In the genomic region with DNA sequence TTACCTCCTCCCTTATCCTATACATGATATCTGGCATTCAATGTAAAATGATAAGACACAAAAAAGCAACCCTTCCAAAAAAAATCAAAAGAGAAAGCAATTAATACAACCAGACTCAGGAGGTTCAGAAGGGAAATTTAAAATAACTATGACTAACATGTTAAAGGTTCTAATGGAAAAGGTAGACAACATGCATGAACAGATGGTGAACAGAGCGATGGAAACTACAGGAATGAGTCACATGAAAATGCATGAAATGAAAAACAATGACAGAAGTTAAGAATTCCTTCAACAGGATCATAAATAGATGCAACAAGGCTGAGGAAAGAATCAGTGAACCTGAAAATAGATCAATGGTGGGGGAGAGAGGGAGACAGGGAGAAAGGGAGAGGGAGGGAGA, we compare ENCODE assay signal across 32 cellular contexts. TPM values are rescaled to one million over a fixed set of nuclear protein-coding genes. Genes with fewer than 3 reads are reported as not detected.
DNase-seq lines count a peak whose midpoint lies in the region; ATAC-seq, FAIRE-seq and TF ChIP-seq lines count a peak whose summit lies in the region.
"Had no signal": no experiment of that assay in that cellular context is flagged by ENCODE, and none has a peak within 500 bp of the region (broad histone marks: within the 10 kb centered on the region; RNA-seq: fewer than 3 reads in every experiment).

No MANE protein-coding gene starts in this region.

- WGBS in H1 (ENCODE audit: extremely low coverage in 1 of 2, insufficient coverage in 1 of 2, insufficient read length in 1 of 2, insufficient replicate concordance in 2 of 2, low coverage in 1 of 2, low lambda C conversion rate in 2 of 2, missing lambda C conversion rate in 1 of 2), 2 experiments: 92% methylated on average over 1 of the region's 1 CpG; no CpG with 5 or more reads in 1 of the 2 experiments

- no peak overlapping the region for H2BK5ac ChIP-seq in H1 (ENCODE audit: low read depth, low read length)

- peak; percentile 59 for ATAC-seq in stimulated activated naive CD8-positive, alpha-beta T cell treated with anti-CD3 and anti-CD28 coated beads, Interleukin-15, Interleukin-2, amounts not matched to agents 100 U/mL and 50 U/mL, for 24 hours
- ATAC-seq in HG03039 (IDR thresholded peaks at IDR 0.05; ENCODE audit: unreplicated experiment): no peak
- ATAC-seq: CD8-positive, alpha-beta T cell; left colon; natural killer cell treated with Interleukin-12 subunit alpha and Interleukin-12 subunit beta and Interleukin-15 and Interleukin-18, amount 100 ng/mL, for 72 hours had no signal

- no peak overlapping the region for H3K23ac ChIP-seq in H1 (ENCODE audit: insufficient read length)

- DNase-seq in activated T-cell treated with anti-CD3 and anti-CD28 coated beads, Interleukin-2, amount 50 U/mL, for 24 hours: no peak
- DNase-seq in activated T-cell treated with anti-CD3 and anti-CD28 coated beads, Interleukin-2, amount 50 U/mL, for 48 hours: no peak
- DNase-seq in LHCN-M2 (ENCODE audit: low read depth) (peak; percentile 43), H1 (ENCODE audit: low read depth in 1 of 2, low spot score in 2 of 2) (no peak), GM19239 (ENCODE audit: insufficient read length, low spot score) (no peak)
- DNase-seq in stimulated activated naive CD8-positive, alpha-beta T cell treated with anti-CD3 and anti-CD28 coated beads, Interleukin-15, Interleukin-2, amounts not matched to agents 100 U/mL and 50 U/mL, for 24 hours: no peak
- DNase-seq: activated T-cell treated with anti-CD3 and anti-CD28 coated beads, Interleukin-2, amount 50 U/mL, for 1 hour; CD8-positive, alpha-beta T cell; effector CD4-positive, alpha-beta T cell; hypothalamus; left colon; NCI-H1417 treated with DMSO at 0.1 percent for 48 hours; NCI-H2081; NCI-H226; NCI-H526 treated with DMSO at 0.1 percent for 48 hours; ovary; PC-9; stimulated activated naive CD4-positive, alpha-beta T cell treated with Interleukin-2 at 50 U/mL for 16 hours; T-helper 1 cell had no signal

- FAIRE-seq in H1 (lab: Jason Lieb, UNC) (no peak), GM19239 (lab: Jason Lieb, UNC) (no peak)
- FAIRE-seq: astrocyte, colon, GM12892, TTC549 had no signal

- no peak overlapping the region for H4K5ac ChIP-seq in H1 (ENCODE audit: insufficient read length, low read depth, low read length)

- H3K36me3 ChIP-seq in H1 (ENCODE audit: control insufficient read depth in 2 of 4, insufficient read depth in 4 of 4, low read length in 3 of 4): peaks cover 0 to 18% (median 5%) of the 10 kb centered on the region in 4 experiments; a peak in 4 of 8 replicates
- H3K36me3 ChIP-seq: ovary had no signal

- TF ChIP-seq RAD21 in H1 (IDR thresholded peaks at IDR 0.05 in 1 of 2, conservative IDR thresholded peaks at IDR 0.05 in 1 of 2; ENCODE audit: low read depth in 2 of 2, low read length in 2 of 2): no peak

- H4K8ac ChIP-seq in H1 (ENCODE audit: extremely low read depth, insufficient read depth, low read length): no peak overlapping the region

- H3K4me3 Mint-ChIP-seq in activated T-cell treated with anti-CD3 and anti-CD28 coated beads, Interleukin-2, amount 50 U/mL, for 24 hours: no peak overlapping the region
- H3K4me3 Mint-ChIP-seq: B cell; CD8-positive, alpha-beta T cell; natural killer cell treated with Interleukin-12 subunit alpha and Interleukin-12 subunit beta and Interleukin-15 and Interleukin-18, amount 100 ng/mL, for 72 hours had no signal

- peaks cover 9% of the 10 kb centered on the region for H3K4me1 Mint-ChIP-seq in activated T-cell treated with anti-CD3 and anti-CD28 coated beads, Interleukin-2, amount 50 U/mL, for 24 hours (ENCODE audit: low read depth)
- H3K4me1 Mint-ChIP-seq: B cell had no signal

- no peaks in the 10 kb centered on the region for H3K9me3 ChIP-seq in H1 (ENCODE audit: insufficient read depth in 2 of 2, low read depth in 1 of 2, low read length in 1 of 2)
- H3K9me3 ChIP-seq: HAP-1, thoracic aorta had no signal

- H3K27ac ChIP-seq in H1 (ENCODE audit: low read depth, low read length): no peak overlapping the region
- H3K27ac ChIP-seq: cardiac muscle cell, HL-60, ovary, PC-9, SK-N-MC, skin epidermis, thoracic aorta had no signal

- no peak for TF ChIP-seq EP300 in H1 (IDR thresholded peaks at IDR 0.05; ENCODE audit: borderline replicate concordance in 1 of 2, low read depth in 2 of 2, low read length in 2 of 2)

- no peak for TF ChIP-seq CTCF in H1 (IDR thresholded peaks at IDR 0.05; ENCODE audit: control extremely low read depth in 1 of 3, insufficient read depth in 1 of 3, low read depth in 1 of 3, low read length in 3 of 3)

- H3K27me3 Mint-ChIP-seq in activated T-cell treated with anti-CD3 and anti-CD28 coated beads, Interleukin-2, amount 50 U/mL, for 24 hours: no peaks in the 10 kb centered on the region
- H3K27me3 Mint-ChIP-seq: B cell; natural killer cell treated with Interleukin-12 subunit alpha and Interleukin-12 subunit beta and Interleukin-15 and Interleukin-18, amount 100 ng/mL, for 72 hours had no signal

- H3K14ac ChIP-seq in H1 (ENCODE audit: insufficient read length): no peak overlapping the region

- H3K79me1 ChIP-seq in H1 (ENCODE audit: low read depth, low read length): no peaks in the 10 kb centered on the region

- no peaks in the 10 kb centered on the region for H3K4me1 ChIP-seq in H1 (replicated peaks in 1 of 4; ENCODE audit: control insufficient read depth in 3 of 4, insufficient read depth in 4 of 4, low read length in 3 of 4)
- H3K4me1 ChIP-seq: HAP-1 had no signal

- H2BK120ac ChIP-seq in H1 (replicated peaks; ENCODE audit: low read depth, low read length): no peak overlapping the region

- no peak overlapping the region for H2AK5ac ChIP-seq in H1 (ENCODE audit: low read depth, low read length)

- no peaks in the 10 kb centered on the region for H4K20me1 ChIP-seq in H1 (replicated peaks in 1 of 2; ENCODE audit: control insufficient read depth in 1 of 2, insufficient read depth in 2 of 2, low read length in 2 of 2)

- H2BK15ac ChIP-seq in H1 (ENCODE audit: low read length): no peak overlapping the region

- H3K9me3 Mint-ChIP-seq in activated T-cell treated with anti-CD3 and anti-CD28 coated beads, Interleukin-2, amount 50 U/mL, for 24 hours: peaks cover 8% of the 10 kb centered on the region

- no peaks in the 10 kb centered on the region for H3K27me3 ChIP-seq in H1 (replicated peaks in 1 of 4; ENCODE audit: control insufficient read depth in 3 of 4, extremely low read depth in 1 of 4, insufficient read depth in 3 of 4, low read length in 3 of 4)
- H3K27me3 ChIP-seq: cardiac muscle cell, ovary had no signal

- H3K27ac Mint-ChIP-seq in activated T-cell treated with anti-CD3 and anti-CD28 coated beads, Interleukin-2, amount 50 U/mL, for 24 hours: peak overlapping the region; percentile 66
- H3K27ac Mint-ChIP-seq: B cell; CD8-positive, alpha-beta T cell; natural killer cell treated with Interleukin-12 subunit alpha and Interleukin-12 subunit beta and Interleukin-15 and Interleukin-18, amount 100 ng/mL, for 72 hours had no signal

- no peak overlapping the region for H2BK20ac ChIP-seq in H1 (ENCODE audit: low read length)

- no peak overlapping the region for H3K4me3 ChIP-seq in H1 (ENCODE audit: extremely low read depth in 1 of 4, insufficient read depth in 2 of 4, low read depth in 3 of 4, low read length in 4 of 4)
- H3K4me3 ChIP-seq: cardiac muscle cell, HAP-1, ovary, PC-9, SK-N-MC, skin epidermis, thoracic aorta had no signal

- POLR2A ChIA-PET in H1 (lab: Charles Lee; ENCODE audit: partially characterized antibody): interaction anchor here (0.9 kb wide), 1 partner anchor 13 kb away, joined by 3 read pairs; no protein-coding TSS in a partner anchor

- TF ChIP-seq POLR2A in H1 (IDR thresholded peaks at IDR 0.05; ENCODE audit: control extremely low read depth in 1 of 2, low read depth in 2 of 2, low read length in 2 of 2): no peak

- CTCF ChIA-PET in H1 (lab: Charles Lee; ENCODE audit: partially characterized antibody): interaction anchor here (0.8 to 2.9 kb wide), 3 partner anchors 10 to 95 kb away, joined by 3 to 10 read pairs (median 4); no protein-coding TSS in a partner anchor

- H4K91ac ChIP-seq in H1 (replicated peaks; ENCODE audit: insufficient read length, low read length): no peak overlapping the region

- peaks cover 87% of the 10 kb centered on the region for H3K36me3 Mint-ChIP-seq in activated T-cell treated with anti-CD3 and anti-CD28 coated beads, Interleukin-2, amount 50 U/mL, for 24 hours (ENCODE audit: low read depth)

- no peaks in the 10 kb centered on the region for H3K79me2 ChIP-seq in H1 (ENCODE audit: control insufficient read depth in 1 of 2, insufficient read depth in 2 of 2, low read length in 2 of 2)

- peak overlapping the region; percentile 40 for H3K56ac ChIP-seq in H1 (replicated peaks; ENCODE audit: insufficient read length, low read depth, low read length)

- no peak overlapping the region for H3K9ac ChIP-seq in H1 (replicated peaks in 1 of 4; ENCODE audit: extremely low read depth in 1 of 4, low read depth in 3 of 4, low read length in 3 of 4)

- no peak overlapping the region for H3K18ac ChIP-seq in H1 (ENCODE audit: extremely low read depth, low read length)

- no peak overlapping the region for H2BK12ac ChIP-seq in H1 (ENCODE audit: low read depth, low read length)

- H3K4me2 ChIP-seq in H1 (ENCODE audit: insufficient read depth in 1 of 2, low read depth in 2 of 2, low read length in 2 of 2): no peak overlapping the region
- H3K4me2 ChIP-seq: PC-9 had no signal

- no peak overlapping the region for H3K4ac ChIP-seq in H1 (replicated peaks; ENCODE audit: insufficient read length, low read depth, low read length)

- no peaks in the 10 kb centered on the region; the same call in 1 of the 2 replicates for H3K23me2 ChIP-seq in H1 (ENCODE audit: low read depth, low read length)

- H2AFZ ChIP-seq in H1 (ENCODE audit: low read length): no peak overlapping the region
- H2AFZ ChIP-seq: PC-9 had no signal

TF ChIP-seq in H1, 55 proteins besides CTCF, POLR2A, EP300 and RAD21 (continues in another document):
- no peak for TF ChIP-seq TAF1 (IDR thresholded peaks at IDR 0.05; ENCODE audit: low read depth, low read length)
- TF ChIP-seq FOSL1 (IDR thresholded peaks at IDR 0.05; ENCODE audit: insufficient read depth, low read depth, low read length): no peak

RNA-seq across cellular contexts. Expression of gene ERCC3, which starts 26.1 kb away (rescaled TPM):
- 32.6 and 38.9 TPM in 2 replicates for total RNA-seq in LHCN-M2 (2014; rRNA removed)
- 23.5 TPM for polyA plus RNA-seq in LHCN-M2 (2012)
- total RNA-seq in H1 (2021; fragmentation: NEBNext Ultra II Directional; extraction: Animal tissue kit (Norgen Biotek cat#: 25700)): 48.9 and 52.3 TPM in 2 replicates
- 41.8 and 44.8 TPM in 2 replicates for polyA plus RNA-seq in H1 (2011; rRNA removed)
- polyA plus RNA-seq in H1 (2011; cell fraction: cytosol; rRNA removed): 57.2 TPM
- 120 TPM for polyA plus RNA-seq in H1 (2011; cell fraction: nucleus; rRNA removed)
- 46.8 to 54.4 TPM (median 52.8 TPM) in 4 replicates for polyA plus RNA-seq in H1 (2012, experiment 1 of 2)
- 15.8 TPM for polyA plus RNA-seq in H1 (2012, experiment 2 of 2)
- 32.3 TPM for polyA plus RNA-seq in H1 (2013, experiment 1 of 2)
- polyA plus RNA-seq in H1 (2013, experiment 2 of 2): 32.6 TPM
- 64.9 and 71.8 TPM in 2 replicates for polyA minus RNA-seq in H1 (2011; rRNA and poly(A)+ RNA removed)
- polyA minus RNA-seq in H1 (2011; cell fraction: cytosol; rRNA and poly(A)+ RNA removed): 31.3 TPM
- polyA minus RNA-seq in H1 (2011; cell fraction: nucleus; rRNA and poly(A)+ RNA removed): 93.4 TPM
